1 cellular context compared by ENCODE assay signal in the genomic region with DNA sequence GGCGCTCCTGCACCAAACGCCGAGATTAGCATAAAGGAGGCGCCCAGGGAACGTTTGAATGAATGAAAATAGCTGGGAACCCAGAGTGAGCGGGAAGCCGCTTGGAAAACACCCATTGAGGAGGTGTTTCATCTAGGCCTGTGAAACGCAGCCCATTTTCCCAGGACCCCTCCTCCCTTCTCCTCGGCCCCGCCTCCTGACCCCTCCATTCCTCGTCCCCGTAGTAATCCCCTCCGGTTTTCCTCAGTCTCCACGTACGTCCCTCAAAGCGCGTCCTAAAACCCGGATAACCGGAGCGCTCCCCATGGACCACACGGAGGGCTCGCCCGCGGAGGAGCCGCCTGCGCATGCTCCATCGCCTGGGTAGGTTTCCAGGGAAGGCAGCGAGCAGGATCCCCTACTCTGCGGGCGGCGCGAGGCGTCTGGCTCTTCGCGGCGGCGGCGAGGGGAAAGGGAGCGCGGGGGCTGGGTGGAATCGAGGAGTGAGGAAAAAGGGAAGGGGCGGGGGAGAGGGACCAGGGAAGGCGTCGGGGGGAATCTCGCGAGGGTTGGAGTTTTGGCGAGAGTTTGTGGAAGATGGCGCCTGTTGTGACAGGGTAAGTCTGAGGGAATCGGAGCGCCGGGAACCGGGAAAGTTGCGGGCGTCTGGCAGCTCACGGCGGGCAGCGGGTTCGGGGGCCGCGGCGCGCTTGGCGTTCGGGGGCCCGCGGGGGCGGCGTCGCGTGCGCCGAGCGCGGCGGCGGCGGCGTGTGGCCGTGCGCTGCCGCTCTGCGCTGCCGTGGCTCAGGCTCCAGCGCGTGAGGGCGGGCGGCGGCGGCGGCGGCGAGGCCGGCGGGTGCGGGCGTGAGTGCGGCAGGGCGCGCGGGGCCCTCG.
TF ChIP-seq lines count a peak whose summit lies in the region.

A gene (plus strand): TSS at position 562 of the 873 bp plus-strand sequence. CDS start 15 bp downstream, at position 577.

TF ChIP-seq in HepG2, 621 proteins besides CTCF, POLR2A, EP300 and RAD21 (continued from another document and continues in another):
- TF ChIP-seq, protein P1, sequence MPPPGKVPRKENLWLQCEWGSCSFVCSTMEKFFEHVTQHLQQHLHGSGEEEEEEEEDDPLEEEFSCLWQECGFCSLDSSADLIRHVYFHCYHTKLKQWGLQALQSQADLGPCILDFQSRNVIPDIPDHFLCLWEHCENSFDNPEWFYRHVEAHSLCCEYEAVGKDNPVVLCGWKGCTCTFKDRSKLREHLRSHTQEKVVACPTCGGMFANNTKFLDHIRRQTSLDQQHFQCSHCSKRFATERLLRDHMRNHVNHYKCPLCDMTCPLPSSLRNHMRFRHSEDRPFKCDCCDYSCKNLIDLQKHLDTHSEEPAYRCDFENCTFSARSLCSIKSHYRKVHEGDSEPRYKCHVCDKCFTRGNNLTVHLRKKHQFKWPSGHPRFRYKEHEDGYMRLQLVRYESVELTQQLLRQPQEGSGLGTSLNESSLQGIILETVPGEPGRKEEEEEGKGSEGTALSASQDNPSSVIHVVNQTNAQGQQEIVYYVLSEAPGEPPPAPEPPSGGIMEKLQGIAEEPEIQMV (CRISPR knock-in tag; IDR thresholded peaks at IDR 0.05; ENCODE audit: low read depth) = no peak
- TF ChIP-seq ELF1 (CRISPR knock-in tag; IDR thresholded peaks at IDR 0.05) = peak; percentile 58
- TF ChIP-seq DMAP1 (CRISPR knock-in tag; IDR thresholded peaks at IDR 0.05) = peak; percentile 58; the same call in 1 of the 2 replicates
- peak; percentile 56; the same call in 1 of the 2 replicates for TF ChIP-seq HMG20B (CRISPR knock-in tag; conservative IDR thresholded peaks at IDR 0.05)
- TF ChIP-seq TBX3 (IDR thresholded peaks at IDR 0.05; ENCODE audit: borderline replicate concordance) = peak; percentile 74; the same call in 1 of the 2 replicates
- no peak for TF ChIP-seq ZNF7 (CRISPR knock-in tag; IDR thresholded peaks at IDR 0.05)
- TF ChIP-seq PTBP1 (IDR thresholded peaks at IDR 0.05; ENCODE audit: low read depth, low read length, poor library complexity, severe bottlenecking) = peak; percentile 59
- no peak for TF ChIP-seq CC2D1A (CRISPR knock-in tag; IDR thresholded peaks at IDR 0.05)
- TF ChIP-seq SUZ12 (IDR thresholded peaks at IDR 0.05; ENCODE audit: low read depth, low read length) = no peak
- peak; percentile 90 for TF ChIP-seq YY1 (IDR thresholded peaks at IDR 0.05; ENCODE audit: insufficient read depth, insufficient replicate concordance, low read depth, low read length)
- TF ChIP-seq CHD4 (IDR thresholded peaks at IDR 0.05; ENCODE audit: borderline replicate concordance, low read length) = no peak
- TF ChIP-seq PRPF4 (IDR thresholded peaks at IDR 0.05; ENCODE audit: low read depth, low read length, poor library complexity, severe bottlenecking) = no peak
- TF ChIP-seq HDAC2 (CRISPR knock-in tag; IDR thresholded peaks at IDR 0.05) = peak; percentile 75
- TF ChIP-seq, protein P2, sequence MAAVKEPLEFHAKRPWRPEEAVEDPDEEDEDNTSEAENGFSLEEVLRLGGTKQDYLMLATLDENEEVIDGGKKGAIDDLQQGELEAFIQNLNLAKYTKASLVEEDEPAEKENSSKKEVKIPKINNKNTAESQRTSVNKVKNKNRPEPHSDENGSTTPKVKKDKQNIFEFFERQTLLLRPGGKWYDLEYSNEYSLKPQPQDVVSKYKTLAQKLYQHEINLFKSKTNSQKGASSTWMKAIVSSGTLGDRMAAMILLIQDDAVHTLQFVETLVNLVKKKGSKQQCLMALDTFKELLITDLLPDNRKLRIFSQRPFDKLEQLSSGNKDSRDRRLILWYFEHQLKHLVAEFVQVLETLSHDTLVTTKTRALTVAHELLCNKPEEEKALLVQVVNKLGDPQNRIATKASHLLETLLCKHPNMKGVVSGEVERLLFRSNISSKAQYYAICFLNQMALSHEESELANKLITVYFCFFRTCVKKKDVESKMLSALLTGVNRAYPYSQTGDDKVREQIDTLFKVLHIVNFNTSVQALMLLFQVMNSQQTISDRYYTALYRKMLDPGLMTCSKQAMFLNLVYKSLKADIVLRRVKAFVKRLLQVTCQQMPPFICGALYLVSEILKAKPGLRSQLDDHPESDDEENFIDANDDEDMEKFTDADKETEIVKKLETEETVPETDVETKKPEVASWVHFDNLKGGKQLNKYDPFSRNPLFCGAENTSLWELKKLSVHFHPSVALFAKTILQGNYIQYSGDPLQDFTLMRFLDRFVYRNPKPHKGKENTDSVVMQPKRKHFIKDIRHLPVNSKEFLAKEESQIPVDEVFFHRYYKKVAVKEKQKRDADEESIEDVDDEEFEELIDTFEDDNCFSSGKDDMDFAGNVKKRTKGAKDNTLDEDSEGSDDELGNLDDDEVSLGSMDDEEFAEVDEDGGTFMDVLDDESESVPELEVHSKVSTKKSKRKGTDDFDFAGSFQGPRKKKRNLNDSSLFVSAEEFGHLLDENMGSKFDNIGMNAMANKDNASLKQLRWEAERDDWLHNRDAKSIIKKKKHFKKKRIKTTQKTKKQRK (IDR thresholded peaks at IDR 0.05; ENCODE audit: low read length) = no peak
- TF ChIP-seq, protein P3, sequence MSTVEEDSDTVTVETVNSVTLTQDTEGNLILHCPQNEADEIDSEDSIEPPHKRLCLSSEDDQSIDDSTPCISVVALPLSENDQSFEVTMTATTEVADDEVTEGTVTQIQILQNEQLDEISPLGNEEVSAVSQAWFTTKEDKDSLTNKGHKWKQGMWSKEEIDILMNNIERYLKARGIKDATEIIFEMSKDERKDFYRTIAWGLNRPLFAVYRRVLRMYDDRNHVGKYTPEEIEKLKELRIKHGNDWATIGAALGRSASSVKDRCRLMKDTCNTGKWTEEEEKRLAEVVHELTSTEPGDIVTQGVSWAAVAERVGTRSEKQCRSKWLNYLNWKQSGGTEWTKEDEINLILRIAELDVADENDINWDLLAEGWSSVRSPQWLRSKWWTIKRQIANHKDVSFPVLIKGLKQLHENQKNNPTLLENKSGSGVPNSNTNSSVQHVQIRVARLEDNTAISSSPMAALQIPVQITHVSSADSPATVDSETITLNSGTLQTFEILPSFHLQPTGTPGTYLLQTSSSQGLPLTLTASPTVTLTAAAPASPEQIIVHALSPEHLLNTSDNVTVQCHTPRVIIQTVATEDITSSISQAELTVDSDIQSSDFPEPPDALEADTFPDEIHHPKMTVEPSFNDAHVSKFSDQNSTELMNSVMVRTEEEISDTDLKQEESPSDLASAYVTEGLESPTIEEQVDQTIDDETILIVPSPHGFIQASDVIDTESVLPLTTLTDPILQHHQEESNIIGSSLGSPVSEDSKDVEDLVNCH (CRISPR knock-in tag; IDR thresholded peaks at IDR 0.05) = no peak
- TF ChIP-seq PHB2 (IDR thresholded peaks at IDR 0.05; ENCODE audit: partially characterized antibody) = no peak
- TF ChIP-seq, protein P4, sequence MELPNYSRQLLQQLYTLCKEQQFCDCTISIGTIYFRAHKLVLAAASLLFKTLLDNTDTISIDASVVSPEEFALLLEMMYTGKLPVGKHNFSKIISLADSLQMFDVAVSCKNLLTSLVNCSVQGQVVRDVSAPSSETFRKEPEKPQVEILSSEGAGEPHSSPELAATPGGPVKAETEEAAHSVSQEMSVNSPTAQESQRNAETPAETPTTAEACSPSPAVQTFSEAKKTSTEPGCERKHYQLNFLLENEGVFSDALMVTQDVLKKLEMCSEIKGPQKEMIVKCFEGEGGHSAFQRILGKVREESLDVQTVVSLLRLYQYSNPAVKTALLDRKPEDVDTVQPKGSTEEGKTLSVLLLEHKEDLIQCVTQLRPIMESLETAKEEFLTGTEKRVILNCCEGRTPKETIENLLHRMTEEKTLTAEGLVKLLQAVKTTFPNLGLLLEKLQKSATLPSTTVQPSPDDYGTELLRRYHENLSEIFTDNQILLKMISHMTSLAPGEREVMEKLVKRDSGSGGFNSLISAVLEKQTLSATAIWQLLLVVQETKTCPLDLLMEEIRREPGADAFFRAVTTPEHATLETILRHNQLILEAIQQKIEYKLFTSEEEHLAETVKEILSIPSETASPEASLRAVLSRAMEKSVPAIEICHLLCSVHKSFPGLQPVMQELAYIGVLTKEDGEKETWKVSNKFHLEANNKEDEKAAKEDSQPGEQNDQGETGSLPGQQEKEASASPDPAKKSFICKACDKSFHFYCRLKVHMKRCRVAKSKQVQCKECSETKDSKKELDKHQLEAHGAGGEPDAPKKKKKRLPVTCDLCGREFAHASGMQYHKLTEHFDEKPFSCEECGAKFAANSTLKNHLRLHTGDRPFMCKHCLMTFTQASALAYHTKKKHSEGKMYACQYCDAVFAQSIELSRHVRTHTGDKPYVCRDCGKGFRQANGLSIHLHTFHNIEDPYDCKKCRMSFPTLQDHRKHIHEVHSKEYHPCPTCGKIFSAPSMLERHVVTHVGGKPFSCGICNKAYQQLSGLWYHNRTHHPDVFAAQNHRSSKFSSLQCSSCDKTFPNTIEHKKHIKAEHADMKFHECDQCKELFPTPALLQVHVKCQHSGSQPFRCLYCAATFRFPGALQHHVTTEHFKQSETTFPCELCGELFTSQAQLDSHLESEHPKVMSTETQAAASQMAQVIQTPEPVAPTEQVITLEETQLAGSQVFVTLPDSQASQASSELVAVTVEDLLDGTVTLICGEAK (IDR thresholded peaks at IDR 0.05) = no peak
- TF ChIP-seq, protein P4 (CRISPR knock-in tag; IDR thresholded peaks at IDR 0.05) = 0 out of 2 replicates have a peak, but pooled peaks have one; percentile 48
- TF ChIP-seq ZNF225 (CRISPR knock-in tag; IDR thresholded peaks at IDR 0.05) = peak; percentile 57; the same call in 1 of the 2 replicates
- TF ChIP-seq, protein P5, sequence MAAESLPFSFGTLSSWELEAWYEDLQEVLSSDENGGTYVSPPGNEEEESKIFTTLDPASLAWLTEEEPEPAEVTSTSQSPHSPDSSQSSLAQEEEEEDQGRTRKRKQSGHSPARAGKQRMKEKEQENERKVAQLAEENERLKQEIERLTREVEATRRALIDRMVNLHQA (CRISPR knock-in tag; IDR thresholded peaks at IDR 0.05) = no peak
- TF ChIP-seq, protein P6, sequence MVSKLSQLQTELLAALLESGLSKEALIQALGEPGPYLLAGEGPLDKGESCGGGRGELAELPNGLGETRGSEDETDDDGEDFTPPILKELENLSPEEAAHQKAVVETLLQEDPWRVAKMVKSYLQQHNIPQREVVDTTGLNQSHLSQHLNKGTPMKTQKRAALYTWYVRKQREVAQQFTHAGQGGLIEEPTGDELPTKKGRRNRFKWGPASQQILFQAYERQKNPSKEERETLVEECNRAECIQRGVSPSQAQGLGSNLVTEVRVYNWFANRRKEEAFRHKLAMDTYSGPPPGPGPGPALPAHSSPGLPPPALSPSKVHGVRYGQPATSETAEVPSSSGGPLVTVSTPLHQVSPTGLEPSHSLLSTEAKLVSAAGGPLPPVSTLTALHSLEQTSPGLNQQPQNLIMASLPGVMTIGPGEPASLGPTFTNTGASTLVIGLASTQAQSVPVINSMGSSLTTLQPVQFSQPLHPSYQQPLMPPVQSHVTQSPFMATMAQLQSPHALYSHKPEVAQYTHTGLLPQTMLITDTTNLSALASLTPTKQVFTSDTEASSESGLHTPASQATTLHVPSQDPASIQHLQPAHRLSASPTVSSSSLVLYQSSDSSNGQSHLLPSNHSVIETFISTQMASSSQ (IDR thresholded peaks at IDR 0.05; ENCODE audit: low read depth) = no peak
- TF ChIP-seq, protein P6 (CRISPR knock-in tag; IDR thresholded peaks at IDR 0.05; ENCODE audit: borderline replicate concordance) = no peak; the same call in 1 of the 2 replicates
- no peak for TF ChIP-seq ZNF484 (CRISPR knock-in tag; IDR thresholded peaks at IDR 0.05; ENCODE audit: borderline replicate concordance, low read depth)
- TF ChIP-seq, protein P7, sequence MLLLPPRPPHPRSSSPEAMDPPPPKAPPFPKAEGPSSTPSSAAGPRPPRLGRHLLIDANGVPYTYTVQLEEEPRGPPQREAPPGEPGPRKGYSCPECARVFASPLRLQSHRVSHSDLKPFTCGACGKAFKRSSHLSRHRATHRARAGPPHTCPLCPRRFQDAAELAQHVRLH (CRISPR knock-in tag; IDR thresholded peaks at IDR 0.05; ENCODE audit: borderline replicate concordance, low read depth) = peak; percentile 98
